22 cellular contexts compared by ENCODE assay signal in the genomic region with DNA sequence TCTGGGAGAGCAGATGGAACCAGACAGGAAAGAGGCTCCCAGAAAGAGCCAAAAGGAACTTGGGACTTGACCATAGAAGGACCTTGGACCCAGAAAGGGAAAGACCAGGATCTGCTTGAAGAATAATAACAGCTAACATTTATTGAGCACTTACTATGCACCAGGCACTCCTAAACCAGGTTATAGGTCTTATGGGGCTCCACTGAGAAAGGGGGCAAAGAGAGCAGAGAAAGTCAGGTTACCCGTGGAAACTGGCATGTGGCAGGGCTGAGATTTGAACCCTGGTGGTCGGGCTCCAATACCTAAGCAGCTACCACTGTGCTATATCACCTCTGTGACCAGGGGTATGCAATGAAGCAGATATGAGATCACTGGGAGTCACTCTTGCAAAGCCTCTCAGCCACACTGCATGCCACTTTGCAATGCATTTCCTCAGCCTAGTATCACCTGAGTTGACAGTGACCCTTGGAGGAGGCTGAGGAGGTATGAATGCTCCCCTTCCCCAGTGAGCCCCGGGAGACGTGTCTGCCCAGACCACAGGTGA. TPM values are rescaled to one million over a fixed set of nuclear protein-coding genes. Genes with fewer than 3 reads are reported as not detected.
A peak's percentile ranks its signal among the peaks of the same experiment; 100 is the strongest.
DNase-seq lines count a peak whose midpoint lies in the region; ATAC-seq, FAIRE-seq and TF ChIP-seq lines count a peak whose summit lies in the region.
"Had no signal": no experiment of that assay in that cellular context is flagged by ENCODE, and none has a peak within 500 bp of the region (broad histone marks: within the 10 kb centered on the region; RNA-seq: fewer than 3 reads in every experiment).

No MANE protein-coding gene starts in this region.

- dilution Hi-C loops in endothelial cell of umbilical vein (cut with MboI; ENCODE audit: extremely low pct_ligation_motif_present, low sequenced_read_pairs), result no loop called here

- WGBS in thyroid gland, 2 donors, result 66 to 70% methylated on average over 3 to 4 of the region's 4 CpGs
- 91% methylated on average over 4 of the region's 4 CpGs for WGBS in hepatocyte (ENCODE audit: low lambda C conversion rate, missing lambda C conversion rate)

- DNase-seq in Panc1 (ENCODE audit: low read depth, low spot score), result no peak
- DNase-seq in endothelial cell of umbilical vein (ENCODE audit: low read depth, low spot score), result no peak
- DNase-seq in nephron progenitor cell, result no peak
- DNase-seq in thyroid gland, result no peak
- no peak for DNase-seq in hepatocyte (ENCODE audit: low spot score)
- no peak for DNase-seq in activated CD4-positive, CD25-positive, alpha-beta regulatory T cell treated with anti-CD3 and anti-CD28 coated beads, Interleukin-2, amount 50 U/mL, for 72 hours
- DNase-seq: activated CD4-positive, alpha-beta T cell treated with anti-CD3 and anti-CD28 coated beads for 48 hours; activated naive CD4-positive, alpha-beta T cell treated with anti-CD3 and anti-CD28 coated beads, Interleukin-2, amount 50 U/mL, for 16 hours; DMS153; effector memory CD8-positive, alpha-beta T cell; foreskin keratinocyte; Kasumi-1; NCI-H1417; NCI-H226; stimulated activated naive CD8-positive, alpha-beta T cell treated with anti-CD3 and anti-CD28 coated beads, Interleukin-15, amount 100 ng/mL, for 72 hours; T1000 had no signal

- TF ChIP-seq POLR2A in endothelial cell of umbilical vein (IDR thresholded peaks at IDR 0.05; ENCODE audit: low read depth, low read length) (no peak), thyroid gland (IDR thresholded peaks at IDR 0.05) (no peak)

- H4K20me1 ChIP-seq in endothelial cell of umbilical vein (replicated peaks; ENCODE audit: control insufficient read depth, extremely low read depth, insufficient read depth, low read length), result no peaks in the 10 kb centered on the region
- H4K20me1 ChIP-seq in hepatocyte (ENCODE audit: insufficient read depth, poor library complexity, severe bottlenecking), result no peaks in the 10 kb centered on the region

- no peak overlapping the region for H2AFZ ChIP-seq in endothelial cell of umbilical vein (ENCODE audit: low read depth, low read length)
- H2AFZ ChIP-seq in hepatocyte, result no peak overlapping the region

- no peaks in the 10 kb centered on the region for H3K9me3 Mint-ChIP-seq in nephron progenitor cell
- H3K9me3 Mint-ChIP-seq: effector memory CD8-positive, alpha-beta T cell; memory B cell; stimulated activated naive CD8-positive, alpha-beta T cell treated with anti-CD3 and anti-CD28 coated beads, Interleukin-15, amount 100 ng/mL, for 72 hours had no signal

- in situ Hi-C loops in Panc1 (cut with HindIII; ENCODE audit: low pct_unique_long_range_greater_than_20kb, low sequenced_read_pairs), result no loop called here

- H3K9me2 ChIP-seq in hepatocyte (replicated peaks; ENCODE audit: insufficient read depth), result no peaks in the 10 kb centered on the region

- POLR2A ChIA-PET in Panc1 (lab: Charles Lee), result no interaction called here
- POLR2A ChIA-PET in endothelial cell of umbilical vein (lab: Charles Lee), result interaction anchor here (0.5 to 2.7 kb wide), 5 partner anchors 11 to 126 kb away, joined by 3 to 9 read pairs (median 5); no protein-coding TSS in a partner anchor

- H3K27me3 ChIP-seq in Panc1 (ENCODE audit: control insufficient read depth, insufficient read depth, low read length) (no peaks in the 10 kb centered on the region), endothelial cell of umbilical vein (ENCODE audit: control insufficient read depth in 2 of 2, insufficient read depth in 2 of 2, low read length in 2 of 2) (no peaks in the 10 kb centered on the region), thyroid gland (no peaks in the 10 kb centered on the region), hepatocyte (no peaks in the 10 kb centered on the region)
- H3K27me3 ChIP-seq: foreskin keratinocyte, SJSA1 had no signal

- no peaks in the 10 kb centered on the region for H3K9me1 ChIP-seq in endothelial cell of umbilical vein (replicated peaks; ENCODE audit: control insufficient read depth, extremely low read depth, insufficient read depth, low read length)

- H3K27ac ChIP-seq in Panc1 (ENCODE audit: low read length) (0 out of 2 replicates have a peak overlapping the region, but pooled peaks have one; percentile 2), endothelial cell of umbilical vein (ENCODE audit: insufficient read depth, low read depth, low read length) (peak overlapping the region; percentile 87), thyroid gland (peak overlapping the region; percentile 8 to 42 (median 37)), hepatocyte (no peak overlapping the region)
- H3K27ac ChIP-seq: foreskin keratinocyte, HL-60, SJSA1 had no signal

- H3K36me3 ChIP-seq in Panc1 (ENCODE audit: control insufficient read depth, insufficient read depth, low read length), result no peaks in the 10 kb centered on the region
- H3K36me3 ChIP-seq in endothelial cell of umbilical vein (ENCODE audit: control insufficient read depth in 2 of 2, extremely low read depth in 1 of 2, insufficient read depth in 2 of 2, low read length in 2 of 2), result peaks cover 28 to 46% of the 10 kb centered on the region in 2 experiments
- H3K36me3 ChIP-seq in thyroid gland, result peaks cover 4 to 13% of the 10 kb centered on the region in 2 donors
- no peaks in the 10 kb centered on the region for H3K36me3 ChIP-seq in hepatocyte (replicated peaks; ENCODE audit: insufficient read depth, low read depth)

- H3K4me3 Mint-ChIP-seq in nephron progenitor cell, result no peak overlapping the region
- H3K4me3 Mint-ChIP-seq: effector memory CD8-positive, alpha-beta T cell; memory B cell; stimulated activated naive CD8-positive, alpha-beta T cell treated with anti-CD3 and anti-CD28 coated beads, Interleukin-15, amount 100 ng/mL, for 72 hours had no signal

- H3K27me3 Mint-ChIP-seq in nephron progenitor cell (ENCODE audit: low read depth, poor library complexity), result peaks cover 3% of the 10 kb centered on the region
- H3K27me3 Mint-ChIP-seq: memory B cell; stimulated activated naive CD8-positive, alpha-beta T cell treated with anti-CD3 and anti-CD28 coated beads, Interleukin-15, amount 100 ng/mL, for 72 hours had no signal

- CTCF ChIA-PET in Panc1 (lab: Charles Lee), result no interaction called here
- CTCF ChIA-PET in endothelial cell of umbilical vein (lab: Charles Lee), result interaction anchor here (0.6 to 4.2 kb wide), 14 partner anchors 11 to 517 kb away, joined by 3 to 18 read pairs (median 4); a partner anchor contains a TSS

- H3K79me2 ChIP-seq in endothelial cell of umbilical vein (ENCODE audit: control insufficient read depth, insufficient read depth, low read length), result peaks cover 94% of the 10 kb centered on the region
- H3K79me2 ChIP-seq in hepatocyte, result peaks cover 46% of the 10 kb centered on the region

- TF ChIP-seq CTCF in Panc1 (IDR thresholded peaks at IDR 0.05) (no peak), endothelial cell of umbilical vein (IDR thresholded peaks at IDR 0.05; ENCODE audit: extremely low read depth in 1 of 2, insufficient read depth in 1 of 2, low read depth in 1 of 2, low read length in 2 of 2) (no peak), nephron progenitor cell (IDR thresholded peaks at IDR 0.05) (no peak), thyroid gland (IDR thresholded peaks at IDR 0.05) (no peak), hepatocyte (IDR thresholded peaks at IDR 0.05; ENCODE audit: poor library complexity) (no peak)

- peaks cover 73% of the 10 kb centered on the region for H3K4me1 Mint-ChIP-seq in nephron progenitor cell
- H3K4me1 Mint-ChIP-seq: memory B cell had no signal

- intact Hi-C loops in Panc1 (cut with micrococcal nuclease; ENCODE audit: unreplicated experiment), result no loop called here
- intact Hi-C loops in endothelial cell of umbilical vein (cut with micrococcal nuclease), result loop anchor here (1.0 kb wide), 1 partner anchor 11 kb away; no protein-coding TSS in a partner anchor
- intact Hi-C loops in thyroid gland (cut with DNase I), result no loop called here

- peak overlapping the region; percentile 29 for H3K27ac Mint-ChIP-seq in nephron progenitor cell
- H3K27ac Mint-ChIP-seq: effector memory CD8-positive, alpha-beta T cell; memory B cell had no signal

- peaks cover 6% of the 10 kb centered on the region for H3K36me3 Mint-ChIP-seq in nephron progenitor cell (ENCODE audit: low read depth)
- H3K36me3 Mint-ChIP-seq: memory B cell had no signal

- H3K4me2 ChIP-seq in endothelial cell of umbilical vein (ENCODE audit: insufficient read depth, low read length) (peak overlapping the region; percentile 12), hepatocyte (no peak overlapping the region)

- peak overlapping the region; percentile 55 for H3K9ac ChIP-seq in endothelial cell of umbilical vein (replicated peaks; ENCODE audit: extremely low read depth, insufficient read depth, low read length)

- H3K4me1 ChIP-seq in Panc1 (ENCODE audit: control insufficient read depth, insufficient read depth, low read length) (peaks cover 51% of the 10 kb centered on the region), endothelial cell of umbilical vein (ENCODE audit: control insufficient read depth, extremely low read depth, insufficient read depth, low read length) (peaks cover 75% of the 10 kb centered on the region), thyroid gland (peaks cover 30 to 87% of the 10 kb centered on the region in 2 donors), hepatocyte (ENCODE audit: insufficient read depth) (peaks cover 20% of the 10 kb centered on the region)
- H3K4me1 ChIP-seq: foreskin keratinocyte had no signal

- H3K9me3 ChIP-seq in Panc1 (ENCODE audit: control insufficient read depth, insufficient read depth, low read depth, low read length), result no peaks in the 10 kb centered on the region
- no peaks in the 10 kb centered on the region for H3K9me3 ChIP-seq in endothelial cell of umbilical vein (replicated peaks; ENCODE audit: control insufficient read depth, insufficient read depth, low read length)
- no peaks in the 10 kb centered on the region for H3K9me3 ChIP-seq in thyroid gland
- H3K9me3 ChIP-seq in hepatocyte (ENCODE audit: low read depth), result no peaks in the 10 kb centered on the region
- H3K9me3 ChIP-seq: SJSA1 had no signal

- BruUV-seq in Panc1 (replicated peaks; lab: Mats Ljungman, UMichigan), result no TSS peak
- BruUV-seq in endothelial cell of umbilical vein (replicated peaks; lab: Mats Ljungman, UMichigan), result TSS peak; percentile 59

- H3K4me3 ChIP-seq in Panc1 (ENCODE audit: low read depth in 2 of 2, low read length in 2 of 2) (no peak overlapping the region), endothelial cell of umbilical vein (replicated peaks in 1 of 3; ENCODE audit: insufficient read depth in 1 of 3, low read depth in 1 of 3, low read length in 3 of 3) (no peak overlapping the region), thyroid gland (replicated peaks in 1 of 3) (no peak overlapping the region), hepatocyte (no peak overlapping the region)
- H3K4me3 ChIP-seq: SJSA1 had no signal

- no peak for FAIRE-seq in endothelial cell of umbilical vein (lab: Jason Lieb, UNC)
- FAIRE-seq: bronchial epithelial cell had no signal

- ATAC-seq in Panc1 (no peak), GM21825 (IDR thresholded peaks at IDR 0.05; ENCODE audit: unreplicated experiment) (no peak), HG03354 (IDR thresholded peaks at IDR 0.05; ENCODE audit: poor library complexity, severe bottlenecking, unreplicated experiment) (no peak)
- ATAC-seq: effector memory CD8-positive, alpha-beta T cell; foreskin keratinocyte; stimulated activated naive CD8-positive, alpha-beta T cell treated with anti-CD3 and anti-CD28 coated beads, Interleukin-15, amount 100 ng/mL, for 72 hours had no signal

RNA-seq across cellular contexts. Expression of a gene that starts 37.8 kb away (rescaled TPM):
- total RNA-seq in Panc1 (2021; ENCODE audit: unreplicated experiment) (171 TPM), endothelial cell of umbilical vein (3,499 and 3,960 TPM in 2 replicates), thyroid gland (100 to 1,000 TPM in 2 of 4 donors, 10 to 100 TPM in 2; 75.7 to 239 (median 96.8) TPM), hepatocyte (38.3 and 72.4 TPM in 2 replicates)
- polyA plus RNA-seq in Panc1 (2012; ENCODE audit: insufficient read length), result 324 TPM
- polyA plus RNA-seq in endothelial cell of umbilical vein (734 and 849 TPM in 2 replicates), hepatocyte (81.2 and 91.2 TPM in 2 replicates)
- 751 and 1,165 TPM in 2 replicates for polyA plus RNA-seq in endothelial cell of umbilical vein (2011; cell fraction: cytosol; rRNA removed)
- 1,616 and 1,967 TPM in 2 replicates for polyA plus RNA-seq in endothelial cell of umbilical vein (2011; cell fraction: nucleus; rRNA removed)
- polyA plus RNA-seq in endothelial cell of umbilical vein (2012), result 1,500 and 2,412 TPM in 2 replicates
- polyA minus RNA-seq in endothelial cell of umbilical vein, result 1,494 and 1,598 TPM in 2 replicates
- 16.5 TPM for polyA minus RNA-seq in endothelial cell of umbilical vein (2011; cell fraction: cytosol; rRNA and poly(A)+ RNA removed)
- polyA minus RNA-seq in endothelial cell of umbilical vein (2011; cell fraction: nucleus; rRNA and poly(A)+ RNA removed), result 1,216 and 2,140 TPM in 2 replicates

Comparison
In these comparisons a context has a peak if more than half of its experiments do, and no peak if none do; other contexts are left out.
1. RNA of a gene that starts 37.8 kb away (total RNA-seq): 3,499 to 3,960 TPM in endothelial cell of umbilical vein; 171 TPM in Panc1 (single experiment), 75.7 to 239 TPM in thyroid gland and 38.3 to 72.4 TPM in hepatocyte; every median in the first group is over 10 times any median in the second.